13 cellular contexts compared by ENCODE assay signal in the genomic region with DNA sequence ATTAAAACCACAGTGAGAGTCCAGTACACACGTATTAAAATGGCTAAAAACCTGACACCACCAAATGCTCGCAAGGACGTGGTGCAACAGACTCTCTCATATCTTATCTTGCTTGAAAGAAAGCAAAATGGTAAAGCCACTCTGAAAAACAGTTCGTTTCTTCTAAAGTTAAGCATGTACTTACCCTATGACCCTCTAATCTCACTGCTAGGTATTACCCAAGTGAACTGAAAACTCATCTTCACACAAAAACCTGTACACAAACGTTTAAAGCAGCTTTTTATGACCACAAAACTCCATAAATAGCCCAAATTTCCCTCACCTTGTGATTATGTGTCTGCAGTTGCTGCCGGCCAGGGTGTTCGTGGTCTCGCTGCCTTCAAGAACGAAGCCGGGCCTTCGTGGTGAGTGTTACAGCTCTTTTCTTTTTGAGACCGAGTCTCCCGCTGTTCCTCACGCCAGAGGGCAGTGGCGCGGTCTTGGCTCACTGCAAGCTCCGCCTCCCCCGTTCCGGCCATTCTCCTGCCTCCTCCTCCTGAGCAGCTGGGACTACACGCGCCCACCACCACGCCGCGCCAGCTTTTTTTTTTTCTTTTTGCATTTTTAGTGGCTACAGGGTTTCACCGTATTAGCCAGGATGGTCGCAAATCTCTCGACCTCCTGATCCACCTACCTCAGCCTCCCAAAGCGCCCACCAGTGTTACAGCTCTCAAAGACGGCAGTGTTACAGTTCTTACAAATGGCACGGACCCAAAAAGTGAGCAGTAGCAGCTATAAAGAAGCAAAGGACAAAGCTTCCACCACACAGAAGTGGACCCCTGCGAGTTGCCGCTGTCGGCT.
DNase-seq lines count a peak whose midpoint lies in the region; ATAC-seq and TF ChIP-seq lines count a peak whose summit lies in the region.
"Had no signal": no experiment of that assay in that cellular context is flagged by ENCODE, and none has a peak within 500 bp of the region (broad histone marks: within the 10 kb centered on the region; RNA-seq: fewer than 3 reads in every experiment).

No MANE protein-coding gene starts in this region.

- no peaks in the 10 kb centered on the region for H3K79me2 ChIP-seq in GM23338 (replicated peaks; ENCODE audit: insufficient read depth)
- H3K79me2 ChIP-seq in PC-9 (ENCODE audit: low read depth): no peaks in the 10 kb centered on the region

- no peaks in the 10 kb centered on the region for H3K9me3 ChIP-seq in PC-9 (ENCODE audit: insufficient read depth, low read depth)

- ATAC-seq in GM23338: peak; percentile 99
- no peak for ATAC-seq in activated CD8-positive, alpha-beta T cell treated with anti-CD3 and anti-CD28 coated beads for 36 hours
- ATAC-seq: esophagus mucosa; stimulated activated memory B cell treated with anti-CD40 and anti-IgM and Interleukin-4, amounts not matched to agents 10 μg/mL and 1 μg/mL and 100 μg/mL, for 72 hours had no signal

- peaks cover 28% of the 10 kb centered on the region for H3K9me3 Mint-ChIP-seq in GM23338
- no peaks in the 10 kb centered on the region for H3K9me3 Mint-ChIP-seq in glutamatergic neuron (ENCODE audit: unreplicated experiment)
- H3K9me3 Mint-ChIP-seq in osteocyte (ENCODE audit: unreplicated experiment): no peaks in the 10 kb centered on the region
- H3K9me3 Mint-ChIP-seq in activated T-helper 1 cell treated with anti-CD3 and anti-CD28 coated beads, Interleukin-12 subunit alpha, Interleukin-12 subunit beta, Interleukin-2, Interleukin-4 antibody, amounts not matched to agents 30 ng/mL and 10 ng/mL and 1 ng/mL, durations not matched to agents 14 hours and 24 hours and 36 hours: peaks cover 16% of the 10 kb centered on the region
- peaks cover 9% of the 10 kb centered on the region for H3K9me3 Mint-ChIP-seq in activated CD8-positive, alpha-beta T cell treated with anti-CD3 and anti-CD28 coated beads for 36 hours

- POLR2A ChIA-PET in PC-9 (lab: Charles Lee; ENCODE audit: unreplicated experiment): no interaction called here
- POLR2A ChIA-PET in activated CD8-positive, alpha-beta T cell treated with anti-CD3 and anti-CD28 coated beads for 36 hours (lab: Charles Lee): no interaction called here

- peak overlapping the region; percentile 21; the same call in 1 of the 3 replicates for H3K4me3 Mint-ChIP-seq in GM23338
- no peak overlapping the region for H3K4me3 Mint-ChIP-seq in glutamatergic neuron (ENCODE audit: unreplicated experiment)
- H3K4me3 Mint-ChIP-seq in osteocyte (ENCODE audit: unreplicated experiment): peak overlapping the region; percentile 81
- H3K4me3 Mint-ChIP-seq in activated T-helper 1 cell treated with anti-CD3 and anti-CD28 coated beads, Interleukin-12 subunit alpha, Interleukin-12 subunit beta, Interleukin-2, Interleukin-4 antibody, amounts not matched to agents 30 ng/mL and 10 ng/mL and 1 ng/mL, durations not matched to agents 14 hours and 24 hours and 36 hours: no peak overlapping the region
- no peak overlapping the region for H3K4me3 Mint-ChIP-seq in activated CD8-positive, alpha-beta T cell treated with anti-CD3 and anti-CD28 coated beads for 36 hours
- H3K4me3 Mint-ChIP-seq: stimulated activated memory B cell treated with anti-CD40 and anti-IgM and Interleukin-4, amounts not matched to agents 10 μg/mL and 1 μg/mL and 100 μg/mL, for 72 hours had no signal

- H3K27me3 Mint-ChIP-seq in GM23338 (ENCODE audit: insufficient read depth, low read depth, poor library complexity) (peaks cover 2% of the 10 kb centered on the region), glutamatergic neuron (ENCODE audit: unreplicated experiment) (no peaks in the 10 kb centered on the region), osteocyte (ENCODE audit: unreplicated experiment) (peaks cover 3% of the 10 kb centered on the region)
- no peaks in the 10 kb centered on the region for H3K27me3 Mint-ChIP-seq in activated T-helper 1 cell treated with anti-CD3 and anti-CD28 coated beads, Interleukin-12 subunit alpha, Interleukin-12 subunit beta, Interleukin-2, Interleukin-4 antibody, amounts not matched to agents 30 ng/mL and 10 ng/mL and 1 ng/mL, durations not matched to agents 14 hours and 24 hours and 36 hours (ENCODE audit: insufficient read depth)
- no peaks in the 10 kb centered on the region for H3K27me3 Mint-ChIP-seq in activated CD8-positive, alpha-beta T cell treated with anti-CD3 and anti-CD28 coated beads for 36 hours
- H3K27me3 Mint-ChIP-seq: stimulated activated memory B cell treated with anti-CD40 and anti-IgM and Interleukin-4, amounts not matched to agents 10 μg/mL and 1 μg/mL and 100 μg/mL, for 72 hours had no signal

- H3K36me3 ChIP-seq in GM23338 (ENCODE audit: insufficient read depth): peaks cover 8% of the 10 kb centered on the region; the same call in 1 of the 2 replicates
- no peaks in the 10 kb centered on the region for H3K36me3 ChIP-seq in PC-9 (ENCODE audit: low read depth)

- TF ChIP-seq CTCF in GM23338 (conservative IDR thresholded peaks at IDR 0.05; ENCODE audit: low read depth in 2 of 2) (peak in 1 of 2 experiments; percentile 51; a peak in 3 of 4 replicates), PC-9 (conservative IDR thresholded peaks at IDR 0.05) (no peak), glutamatergic neuron (IDR thresholded peaks at IDR 0.05; ENCODE audit: partially characterized antibody, unreplicated experiment) (no peak), osteocyte (IDR thresholded peaks at IDR 0.05) (peak; percentile 60)
- no peak for TF ChIP-seq CTCF in activated CD8-positive, alpha-beta T cell treated with anti-CD3 and anti-CD28 coated beads for 36 hours (IDR thresholded peaks at IDR 0.05)

- no TSS peak for BruUV-seq in PC-9 (replicated peaks; lab: Mats Ljungman, UMichigan)

- H3K4me1 ChIP-seq in GM23338 (ENCODE audit: insufficient read depth) (peaks cover 6% of the 10 kb centered on the region; the same call in 1 of the 2 replicates), PC-9 (replicated peaks; ENCODE audit: insufficient read depth) (no peaks in the 10 kb centered on the region)

- H4K20me1 ChIP-seq in GM23338 (replicated peaks; ENCODE audit: insufficient read depth) (no peaks in the 10 kb centered on the region), PC-9 (ENCODE audit: insufficient read depth) (no peaks in the 10 kb centered on the region)

- DNase-seq in GM23338 (ENCODE audit: low spot score): peak; percentile 92
- no peak for DNase-seq in PC-9
- peak; percentile 75 for DNase-seq in glutamatergic neuron
- DNase-seq in osteocyte (ENCODE audit: extremely low spot score, unreplicated experiment): peak; percentile 91
- DNase-seq in RKO (ENCODE audit: low spot score): no peak
- DNase-seq in activated T-helper 1 cell treated with anti-CD3 and anti-CD28 coated beads, Interleukin-12 subunit alpha, Interleukin-12 subunit beta, Interleukin-2, Interleukin-4 antibody, amounts not matched to agents 30 ng/mL and 10 ng/mL and 1 ng/mL, durations not matched to agents 14 hours and 24 hours and 36 hours (ENCODE audit: low spot score): no peak
- no peak for DNase-seq in activated CD8-positive, alpha-beta T cell treated with anti-CD3 and anti-CD28 coated beads for 36 hours
- no peak for DNase-seq in HPDE6-E6E7 (ENCODE audit: extremely low spot score)
- DNase-seq: HCEC 1CT; NCI-H1092 treated with DMSO at 0.1 percent for 48 hours; stimulated activated CD4-positive, alpha-beta T cell treated with anti-CD3 and anti-CD28 coated beads, Interleukin-4, amount 100 ng/mL, for 24 hours had no signal

- H3K27ac Mint-ChIP-seq in GM23338 (no peak overlapping the region), glutamatergic neuron (ENCODE audit: unreplicated experiment) (no peak overlapping the region), osteocyte (ENCODE audit: unreplicated experiment) (peak overlapping the region; percentile 75)
- H3K27ac Mint-ChIP-seq in activated T-helper 1 cell treated with anti-CD3 and anti-CD28 coated beads, Interleukin-12 subunit alpha, Interleukin-12 subunit beta, Interleukin-2, Interleukin-4 antibody, amounts not matched to agents 30 ng/mL and 10 ng/mL and 1 ng/mL, durations not matched to agents 14 hours and 24 hours and 36 hours: no peak overlapping the region
- no peak overlapping the region for H3K27ac Mint-ChIP-seq in activated CD8-positive, alpha-beta T cell treated with anti-CD3 and anti-CD28 coated beads for 36 hours
- H3K27ac Mint-ChIP-seq: stimulated activated memory B cell treated with anti-CD40 and anti-IgM and Interleukin-4, amounts not matched to agents 10 μg/mL and 1 μg/mL and 100 μg/mL, for 72 hours had no signal

- H3K27ac ChIP-seq in GM23338 (ENCODE audit: low read depth) (no peak overlapping the region), PC-9 (no peak overlapping the region)

- CTCF ChIA-PET in PC-9 (lab: Charles Lee): no interaction called here
- CTCF ChIA-PET in activated CD8-positive, alpha-beta T cell treated with anti-CD3 and anti-CD28 coated beads for 36 hours (lab: Charles Lee): interaction anchor here (0.7 to 1.4 kb wide), 2 partner anchors 12 to 30 kb away, joined by 3 read pairs; no protein-coding TSS in a partner anchor

- H3K36me3 Mint-ChIP-seq in GM23338 (ENCODE audit: low read depth): peaks cover 13% of the 10 kb centered on the region; the same call in 2 of the 3 replicates
- H3K36me3 Mint-ChIP-seq in glutamatergic neuron (ENCODE audit: unreplicated experiment): no peaks in the 10 kb centered on the region
- H3K36me3 Mint-ChIP-seq in osteocyte (ENCODE audit: unreplicated experiment): no peaks in the 10 kb centered on the region
- no peaks in the 10 kb centered on the region for H3K36me3 Mint-ChIP-seq in activated T-helper 1 cell treated with anti-CD3 and anti-CD28 coated beads, Interleukin-12 subunit alpha, Interleukin-12 subunit beta, Interleukin-2, Interleukin-4 antibody, amounts not matched to agents 30 ng/mL and 10 ng/mL and 1 ng/mL, durations not matched to agents 14 hours and 24 hours and 36 hours (ENCODE audit: low read depth)
- H3K36me3 Mint-ChIP-seq in activated CD8-positive, alpha-beta T cell treated with anti-CD3 and anti-CD28 coated beads for 36 hours (ENCODE audit: low read depth): peaks cover 2% of the 10 kb centered on the region
- H3K36me3 Mint-ChIP-seq: stimulated activated memory B cell treated with anti-CD40 and anti-IgM and Interleukin-4, amounts not matched to agents 10 μg/mL and 1 μg/mL and 100 μg/mL, for 72 hours had no signal

- H3K4me3 ChIP-seq in GM23338 (peak overlapping the region; percentile 34; the same call in 1 of the 2 replicates), PC-9 (no peak overlapping the region)

- intact Hi-C loops in PC-9 (cut with micrococcal nuclease; ENCODE audit: unreplicated experiment): no loop called here
- intact Hi-C loops in activated T-helper 1 cell treated with anti-CD3 and anti-CD28 coated beads, Interleukin-12 subunit alpha, Interleukin-12 subunit beta, Interleukin-2, Interleukin-4 antibody, amounts not matched to agents 30 ng/mL and 10 ng/mL and 1 ng/mL, durations not matched to agents 14 hours and 24 hours and 36 hours (cut with micrococcal nuclease): no loop called here
- intact Hi-C loops in activated CD8-positive, alpha-beta T cell treated with anti-CD3 and anti-CD28 coated beads for 36 hours (cut with micrococcal nuclease): no loop called here

- peak overlapping the region; percentile 97 for H2AFZ ChIP-seq in GM23338
- no peak overlapping the region; the same call in 1 of the 2 replicates for H2AFZ ChIP-seq in PC-9

- no peaks in the 10 kb centered on the region for H3F3A ChIP-seq in GM23338 (replicated peaks; ENCODE audit: low read depth)
- H3F3A ChIP-seq in PC-9 (ENCODE audit: insufficient read depth, low read depth): no peaks in the 10 kb centered on the region

- peak overlapping the region; percentile 57; the same call in 1 of the 2 replicates for H3K4me2 ChIP-seq in GM23338
- peak overlapping the region; percentile 56 for H3K4me2 ChIP-seq in PC-9

- H3K9me2 ChIP-seq in GM23338 (ENCODE audit: insufficient read depth) (no peaks in the 10 kb centered on the region), PC-9 (ENCODE audit: insufficient read depth) (no peaks in the 10 kb centered on the region)

- H3K4me1 Mint-ChIP-seq in GM23338: peaks cover 6% of the 10 kb centered on the region; the same call in 2 of the 3 replicates
- no peaks in the 10 kb centered on the region for H3K4me1 Mint-ChIP-seq in glutamatergic neuron (ENCODE audit: low read depth, unreplicated experiment)
- peaks cover 8% of the 10 kb centered on the region for H3K4me1 Mint-ChIP-seq in osteocyte (ENCODE audit: unreplicated experiment)
- H3K4me1 Mint-ChIP-seq in activated T-helper 1 cell treated with anti-CD3 and anti-CD28 coated beads, Interleukin-12 subunit alpha, Interleukin-12 subunit beta, Interleukin-2, Interleukin-4 antibody, amounts not matched to agents 30 ng/mL and 10 ng/mL and 1 ng/mL, durations not matched to agents 14 hours and 24 hours and 36 hours (ENCODE audit: low read depth): no peaks in the 10 kb centered on the region
- no peaks in the 10 kb centered on the region for H3K4me1 Mint-ChIP-seq in activated CD8-positive, alpha-beta T cell treated with anti-CD3 and anti-CD28 coated beads for 36 hours (ENCODE audit: low read depth)
- H3K4me1 Mint-ChIP-seq: stimulated activated memory B cell treated with anti-CD40 and anti-IgM and Interleukin-4, amounts not matched to agents 10 μg/mL and 1 μg/mL and 100 μg/mL, for 72 hours had no signal

- no peaks in the 10 kb centered on the region for H3K27me3 ChIP-seq in GM23338 (ENCODE audit: insufficient read depth)
- H3K27me3 ChIP-seq in PC-9 (ENCODE audit: insufficient read depth, low read depth): peaks cover 28% of the 10 kb centered on the region

Comparison
In these comparisons a context has a peak if more than half of its experiments do, and no peak if none do; other contexts are left out.
1. DNase-seq: peak in GM23338 (single experiment), glutamatergic neuron (single experiment) and osteocyte (single experiment); none in PC-9 (0 of 2), RKO (single experiment), activated T-helper 1 cell treated with anti-CD3 and anti-CD28 coated beads, Interleukin-12 subunit alpha, Interleukin-12 subunit beta, Interleukin-2, Interleukin-4 antibody, amounts not matched to agents 30 ng/mL and 10 ng/mL and 1 ng/mL, durations not matched to agents 14 hours and 24 hours and 36 hours (single experiment), activated CD8-positive, alpha-beta T cell treated with anti-CD3 and anti-CD28 coated beads for 36 hours (single experiment) and HPDE6-E6E7 (single experiment).
2. H3K4me3 Mint-ChIP-seq: peak in GM23338 (single experiment) and osteocyte (single experiment); none in glutamatergic neuron (single experiment), activated T-helper 1 cell treated with anti-CD3 and anti-CD28 coated beads, Interleukin-12 subunit alpha, Interleukin-12 subunit beta, Interleukin-2, Interleukin-4 antibody, amounts not matched to agents 30 ng/mL and 10 ng/mL and 1 ng/mL, durations not matched to agents 14 hours and 24 hours and 36 hours (single experiment) and activated CD8-positive, alpha-beta T cell treated with anti-CD3 and anti-CD28 coated beads for 36 hours (single experiment).